Comparison of ENCODE assay signal across 1 cellular context in the genomic region with DNA sequence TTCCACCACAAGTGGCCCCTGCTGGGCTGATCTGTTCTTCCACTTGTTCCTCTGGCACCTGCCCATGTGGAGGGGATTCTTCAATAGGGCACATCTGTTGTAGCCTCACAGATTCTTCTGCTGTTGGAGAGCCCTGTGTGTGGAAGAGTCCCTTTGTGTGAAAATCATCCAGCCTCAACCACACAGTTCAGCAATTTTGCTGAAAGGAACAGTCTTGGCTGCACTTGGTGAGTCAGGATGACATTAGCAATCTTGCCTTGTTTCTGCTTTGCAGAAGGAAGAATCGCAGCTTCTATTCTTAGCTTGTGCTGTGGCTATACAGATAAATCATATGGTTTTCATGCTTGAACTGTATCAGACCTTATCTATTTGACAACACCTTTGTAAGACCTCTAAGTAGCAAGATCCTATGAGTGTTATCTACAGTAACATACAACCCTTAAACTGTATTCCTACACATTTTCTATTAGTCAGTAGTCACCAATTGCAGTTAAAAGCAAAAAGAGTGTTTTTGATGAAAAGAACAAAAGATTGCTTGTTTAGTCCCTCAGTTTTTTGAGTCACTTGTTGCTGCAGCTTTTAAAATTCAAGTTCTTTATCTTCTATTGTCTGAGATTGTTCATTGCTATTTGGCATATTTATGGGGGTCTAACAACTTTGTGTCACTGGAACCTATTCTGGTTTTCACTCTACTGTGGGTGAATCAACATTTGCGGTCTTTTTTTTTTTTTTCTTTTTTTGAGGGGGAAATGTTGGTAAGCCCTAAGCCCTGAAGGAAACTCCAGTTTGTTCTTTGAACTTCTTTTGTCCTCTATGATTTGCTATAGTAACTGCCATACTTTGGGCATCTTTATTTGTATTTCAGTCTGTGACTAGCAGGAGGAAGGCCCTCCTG.
TF ChIP-seq lines count a peak whose summit lies in the region.

No MANE protein-coding gene starts in this region.

TF ChIP-seq in K562, 482 proteins besides CTCF, POLR2A, EP300 and RAD21 (continued from another document and continues in another):
- TF ChIP-seq, protein P1, sequence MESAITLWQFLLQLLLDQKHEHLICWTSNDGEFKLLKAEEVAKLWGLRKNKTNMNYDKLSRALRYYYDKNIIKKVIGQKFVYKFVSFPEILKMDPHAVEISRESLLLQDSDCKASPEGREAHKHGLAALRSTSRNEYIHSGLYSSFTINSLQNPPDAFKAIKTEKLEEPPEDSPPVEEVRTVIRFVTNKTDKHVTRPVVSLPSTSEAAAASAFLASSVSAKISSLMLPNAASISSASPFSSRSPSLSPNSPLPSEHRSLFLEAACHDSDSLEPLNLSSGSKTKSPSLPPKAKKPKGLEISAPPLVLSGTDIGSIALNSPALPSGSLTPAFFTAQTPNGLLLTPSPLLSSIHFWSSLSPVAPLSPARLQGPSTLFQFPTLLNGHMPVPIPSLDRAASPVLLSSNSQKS (CRISPR knock-in tag; IDR thresholded peaks at IDR 0.05), result no peak
- TF ChIP-seq SNIP1 (IDR thresholded peaks at IDR 0.05; ENCODE audit: low read depth), result no peak; the same call in 1 of the 2 replicates
- no peak for TF ChIP-seq HNRNPL (IDR thresholded peaks at IDR 0.05; ENCODE audit: low read depth, low read length)
- TF ChIP-seq BDP1 (IDR thresholded peaks at IDR 0.05; ENCODE audit: insufficient read depth, insufficient read length), result no peak
- TF ChIP-seq HMGN3 (IDR thresholded peaks at IDR 0.05; ENCODE audit: borderline replicate concordance, extremely low read depth, insufficient read length, low read depth, low read length), result peak; percentile 94
- TF ChIP-seq CTBP1 (IDR thresholded peaks at IDR 0.05; ENCODE audit: borderline replicate concordance), result peak; percentile 90
- no peak for TF ChIP-seq GTF2A2 (tag; IDR thresholded peaks at IDR 0.05)
- TF ChIP-seq PRMT5 (CRISPR knock-in tag; IDR thresholded peaks at IDR 0.05), result no peak
- TF ChIP-seq, protein P2, sequence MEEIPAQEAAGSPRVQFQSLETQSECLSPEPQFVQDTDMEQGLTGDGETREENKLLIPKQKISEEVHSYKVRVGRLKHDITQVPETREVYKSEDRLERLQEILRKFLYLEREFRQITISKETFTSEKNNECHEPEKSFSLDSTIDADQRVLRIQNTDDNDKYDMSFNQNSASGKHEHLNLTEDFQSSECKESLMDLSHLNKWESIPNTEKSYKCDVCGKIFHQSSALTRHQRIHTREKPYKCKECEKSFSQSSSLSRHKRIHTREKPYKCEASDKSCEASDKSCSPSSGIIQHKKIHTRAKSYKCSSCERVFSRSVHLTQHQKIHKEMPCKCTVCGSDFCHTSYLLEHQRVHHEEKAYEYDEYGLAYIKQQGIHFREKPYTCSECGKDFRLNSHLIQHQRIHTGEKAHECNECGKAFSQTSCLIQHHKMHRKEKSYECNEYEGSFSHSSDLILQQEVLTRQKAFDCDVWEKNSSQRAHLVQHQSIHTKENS (CRISPR knock-in tag; IDR thresholded peaks at IDR 0.05), result no peak
- no peak for TF ChIP-seq XRCC5 (IDR thresholded peaks at IDR 0.05; ENCODE audit: low read depth, low read length)
- TF ChIP-seq BRCA1 (IDR thresholded peaks at IDR 0.05), result no peak
- no peak for TF ChIP-seq BRCA1 (CRISPR knock-in tag; IDR thresholded peaks at IDR 0.05)
- no peak for TF ChIP-seq PCBP2 (IDR thresholded peaks at IDR 0.05; ENCODE audit: low read depth, low read length, poor library complexity, severe bottlenecking)
- TF ChIP-seq CBFA2T2 (conservative IDR thresholded peaks at IDR 0.05), result peak; percentile 99
- no peak for TF ChIP-seq KLF1 (tag; IDR thresholded peaks at IDR 0.05)
- peak; percentile 95; the same call in 1 of the 2 replicates for TF ChIP-seq ZNF584 (CRISPR knock-in tag; IDR thresholded peaks at IDR 0.05; ENCODE audit: low read depth)
- TF ChIP-seq ZC3H8 (IDR thresholded peaks at IDR 0.05), result no peak
- TF ChIP-seq SMAD4 (CRISPR knock-in tag; conservative IDR thresholded peaks at IDR 0.05), result peak; percentile 98
- TF ChIP-seq, protein P3, sequence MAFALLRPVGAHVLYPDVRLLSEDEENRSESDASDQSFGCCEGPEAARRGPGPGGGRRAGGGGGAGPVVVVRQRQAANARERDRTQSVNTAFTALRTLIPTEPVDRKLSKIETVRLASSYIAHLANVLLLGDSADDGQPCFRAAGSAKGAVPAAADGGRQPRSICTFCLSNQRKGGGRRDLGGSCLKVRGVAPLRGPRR (CRISPR knock-in tag; IDR thresholded peaks at IDR 0.05), result no peak
- peak; percentile 62 for TF ChIP-seq SMARCB1 (IDR thresholded peaks at IDR 0.05; ENCODE audit: insufficient read length, low read depth)
- no peak for TF ChIP-seq RFX7 (CRISPR knock-in tag; IDR thresholded peaks at IDR 0.05)
- TF ChIP-seq HDAC6 (IDR thresholded peaks at IDR 0.05; ENCODE audit: low read depth, low read length), result no peak
- TF ChIP-seq MEF2D (tag; conservative IDR thresholded peaks at IDR 0.05; ENCODE audit: low read depth), result peak; percentile 100
- no peak for TF ChIP-seq HNRNPUL1 (IDR thresholded peaks at IDR 0.05; ENCODE audit: low read length)
- TF ChIP-seq RREB1 (CRISPR knock-in tag; IDR thresholded peaks at IDR 0.05), result no peak
- no peak for TF ChIP-seq NELFE (IDR thresholded peaks at IDR 0.05; ENCODE audit: insufficient read depth, insufficient read length)
- TF ChIP-seq DNMT1 (IDR thresholded peaks at IDR 0.05), result no peak
- TF ChIP-seq, protein P4, sequence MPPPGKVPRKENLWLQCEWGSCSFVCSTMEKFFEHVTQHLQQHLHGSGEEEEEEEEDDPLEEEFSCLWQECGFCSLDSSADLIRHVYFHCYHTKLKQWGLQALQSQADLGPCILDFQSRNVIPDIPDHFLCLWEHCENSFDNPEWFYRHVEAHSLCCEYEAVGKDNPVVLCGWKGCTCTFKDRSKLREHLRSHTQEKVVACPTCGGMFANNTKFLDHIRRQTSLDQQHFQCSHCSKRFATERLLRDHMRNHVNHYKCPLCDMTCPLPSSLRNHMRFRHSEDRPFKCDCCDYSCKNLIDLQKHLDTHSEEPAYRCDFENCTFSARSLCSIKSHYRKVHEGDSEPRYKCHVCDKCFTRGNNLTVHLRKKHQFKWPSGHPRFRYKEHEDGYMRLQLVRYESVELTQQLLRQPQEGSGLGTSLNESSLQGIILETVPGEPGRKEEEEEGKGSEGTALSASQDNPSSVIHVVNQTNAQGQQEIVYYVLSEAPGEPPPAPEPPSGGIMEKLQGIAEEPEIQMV (tag; conservative IDR thresholded peaks at IDR 0.05; ENCODE audit: low read depth), result 0 out of 2 replicates have a peak, but pooled peaks have one; percentile 18
- TF ChIP-seq, protein P5, sequence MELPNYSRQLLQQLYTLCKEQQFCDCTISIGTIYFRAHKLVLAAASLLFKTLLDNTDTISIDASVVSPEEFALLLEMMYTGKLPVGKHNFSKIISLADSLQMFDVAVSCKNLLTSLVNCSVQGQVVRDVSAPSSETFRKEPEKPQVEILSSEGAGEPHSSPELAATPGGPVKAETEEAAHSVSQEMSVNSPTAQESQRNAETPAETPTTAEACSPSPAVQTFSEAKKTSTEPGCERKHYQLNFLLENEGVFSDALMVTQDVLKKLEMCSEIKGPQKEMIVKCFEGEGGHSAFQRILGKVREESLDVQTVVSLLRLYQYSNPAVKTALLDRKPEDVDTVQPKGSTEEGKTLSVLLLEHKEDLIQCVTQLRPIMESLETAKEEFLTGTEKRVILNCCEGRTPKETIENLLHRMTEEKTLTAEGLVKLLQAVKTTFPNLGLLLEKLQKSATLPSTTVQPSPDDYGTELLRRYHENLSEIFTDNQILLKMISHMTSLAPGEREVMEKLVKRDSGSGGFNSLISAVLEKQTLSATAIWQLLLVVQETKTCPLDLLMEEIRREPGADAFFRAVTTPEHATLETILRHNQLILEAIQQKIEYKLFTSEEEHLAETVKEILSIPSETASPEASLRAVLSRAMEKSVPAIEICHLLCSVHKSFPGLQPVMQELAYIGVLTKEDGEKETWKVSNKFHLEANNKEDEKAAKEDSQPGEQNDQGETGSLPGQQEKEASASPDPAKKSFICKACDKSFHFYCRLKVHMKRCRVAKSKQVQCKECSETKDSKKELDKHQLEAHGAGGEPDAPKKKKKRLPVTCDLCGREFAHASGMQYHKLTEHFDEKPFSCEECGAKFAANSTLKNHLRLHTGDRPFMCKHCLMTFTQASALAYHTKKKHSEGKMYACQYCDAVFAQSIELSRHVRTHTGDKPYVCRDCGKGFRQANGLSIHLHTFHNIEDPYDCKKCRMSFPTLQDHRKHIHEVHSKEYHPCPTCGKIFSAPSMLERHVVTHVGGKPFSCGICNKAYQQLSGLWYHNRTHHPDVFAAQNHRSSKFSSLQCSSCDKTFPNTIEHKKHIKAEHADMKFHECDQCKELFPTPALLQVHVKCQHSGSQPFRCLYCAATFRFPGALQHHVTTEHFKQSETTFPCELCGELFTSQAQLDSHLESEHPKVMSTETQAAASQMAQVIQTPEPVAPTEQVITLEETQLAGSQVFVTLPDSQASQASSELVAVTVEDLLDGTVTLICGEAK (IDR thresholded peaks at IDR 0.05), result no peak; the same call in none of the 2 replicates
- TF ChIP-seq, protein P5 (CRISPR knock-in tag; IDR thresholded peaks at IDR 0.05), result no peak
- peak in 1 of 3 experiments; percentile 89; a peak in 2 of 6 replicates for TF ChIP-seq ZBTB11 (CRISPR knock-in tag; IDR thresholded peaks at IDR 0.05)
